22 cellular contexts compared by ENCODE assay signal in genomic region chr6:5843078-5843477, GRCh38.
"Had no signal": no experiment of that assay in that cellular context is flagged by ENCODE, and none has a peak within 500 bp of the region (broad histone marks: within the 10 kb centered on the region; RNA-seq: fewer than 3 reads in every experiment).

No MANE protein-coding gene starts in this region.

- H3K27me3 ChIP-seq: colonic mucosa, dorsolateral prefrontal cortex, esophagus muscularis mucosa, foreskin keratinocyte had no signal

- H3K27ac ChIP-seq: colonic mucosa, coronary artery, dorsolateral prefrontal cortex, epithelial cell of prostate, esophagus muscularis mucosa, esophagus squamous epithelium, foreskin keratinocyte, gastroesophageal sphincter, heart left ventricle had no signal

- DNase-seq: colonic mucosa; cortex of kidney; dermis blood vessel endothelial cell; dorsolateral prefrontal cortex; effector CD4-positive, alpha-beta T cell; effector CD8-positive, alpha-beta T cell; effector memory CD4-positive, alpha-beta T cell; effector memory CD8-positive, alpha-beta T cell; endodermal cell; erythroblast; esophagus squamous epithelium; foreskin fibroblast; foreskin keratinocyte; foreskin melanocyte; glutamatergic neuron; head of caudate nucleus; heart left ventricle had no signal

- H3K4me3 ChIP-seq: colonic mucosa, coronary artery, dorsolateral prefrontal cortex, esophagus muscularis mucosa, esophagus squamous epithelium, gastroesophageal sphincter, heart left ventricle had no signal

- ATAC-seq: effector memory CD8-positive, alpha-beta T cell; esophagus mucosa; foreskin keratinocyte; gastroesophageal sphincter; heart left ventricle had no signal

- H3K4me1 ChIP-seq: colonic mucosa, esophagus muscularis mucosa, esophagus squamous epithelium, foreskin keratinocyte, gastroesophageal sphincter, heart left ventricle had no signal

- H3K36me3 ChIP-seq: colonic mucosa, esophagus muscularis mucosa, esophagus squamous epithelium, gastroesophageal sphincter, heart left ventricle had no signal

- H3K9me3 ChIP-seq: colonic mucosa, esophagus squamous epithelium had no signal
